ENCODE assay signal across 8 cellular contexts in genomic region chr1:20787100-20787774, GRCh38. TPM values are rescaled to one million over a fixed set of nuclear protein-coding genes. Genes with fewer than 3 reads are reported as not detected.
A peak's percentile ranks its signal among the peaks of the same experiment; 100 is the strongest.
DNase-seq lines count a peak whose midpoint lies in the region; ATAC-seq, FAIRE-seq and TF ChIP-seq lines count a peak whose summit lies in the region.

TSS of gene HP1BP3 (minus strand) at chr1:20787307. CDS start at chr1:20780440, 6,867 bp downstream.

- H3K4me1 ChIP-seq in GM23338 (ENCODE audit: insufficient read depth) (peaks cover 19% of the 10 kb centered on the region), SJSA1 (replicated peaks) (peaks cover 15% of the 10 kb centered on the region), neutrophil (ENCODE audit: control insufficient read depth in 1 of 2, insufficient read depth in 1 of 2, low read depth in 1 of 2, low read length in 1 of 2) (peaks cover 24 to 28% of the 10 kb centered on the region in 2 experiments)

- H3K36me3 Mint-ChIP-seq in GM23338 (ENCODE audit: low read depth), result no peaks in the 10 kb centered on the region; the same call in 2 of the 3 replicates

- TF ChIP-seq CTCF in GM23338 (conservative IDR thresholded peaks at IDR 0.05; ENCODE audit: low read depth in 2 of 2) (no peak), neutrophil (IDR thresholded peaks at IDR 0.05) (no peak), subcutaneous adipose tissue (IDR thresholded peaks at IDR 0.05; ENCODE audit: low read depth) (no peak)

- DNase-seq in ELR (ENCODE audit: low read depth) (peak; percentile 74), GM23338 (ENCODE audit: low spot score) (peak; percentile 71), Kasumi-1 (lab: John Stamatoyannopoulos, UW) (peak; percentile 68 to 76), SJSA1 (ENCODE audit: low read depth in 1 of 2, low spot score in 2 of 2) (peak; percentile 73 to 81), frontal cortex (ENCODE audit: low spot score in 2 of 2) (peak; percentile 84 to 90)
- DNase-seq in activated naive CD4-positive, alpha-beta T cell (lab: John Stamatoyannopoulos, UW), result peak; percentile 59 to 85 (median 71)

- peak within 1 kb of the TSS; percentile 95 for H3K27ac ChIP-seq in GM23338 (ENCODE audit: low read depth)
- peak within 1 kb of the TSS; percentile 94 for H3K27ac ChIP-seq in SJSA1
- peak within 1 kb of the TSS; percentile 96 for H3K27ac ChIP-seq in neutrophil

- no peaks in the 10 kb centered on the region for H3K27me3 ChIP-seq in GM23338 (ENCODE audit: insufficient read depth)
- no peaks in the 10 kb centered on the region for H3K27me3 ChIP-seq in SJSA1 (replicated peaks)
- H3K27me3 ChIP-seq in neutrophil, result no peaks in the 10 kb centered on the region

- ATAC-seq in GM23338, result peak; percentile 33

- H3K9me3 ChIP-seq in SJSA1 (replicated peaks), result no peaks in the 10 kb centered on the region
- H3K9me3 ChIP-seq in neutrophil, result no peaks in the 10 kb centered on the region

- H3K4me1 Mint-ChIP-seq in GM23338, result peaks cover 13% of the 10 kb centered on the region

- peak within 1 kb of the TSS; percentile 100 for H3K4me3 Mint-ChIP-seq in GM23338

- H3K9me3 Mint-ChIP-seq in GM23338, result no peaks in the 10 kb centered on the region

- no peaks in the 10 kb centered on the region for H3K9me2 ChIP-seq in GM23338 (ENCODE audit: insufficient read depth)

- FAIRE-seq in frontal cortex (lab: Jason Lieb, UNC), result no peak

- peak within 1 kb of the TSS; percentile 97 for H3K27ac Mint-ChIP-seq in GM23338

- H2AFZ ChIP-seq in GM23338, result peak within 1 kb of the TSS; percentile 80

- H4K20me1 ChIP-seq in GM23338 (replicated peaks; ENCODE audit: insufficient read depth), result peaks cover 30% of the 10 kb centered on the region

- H3K79me2 ChIP-seq in GM23338 (replicated peaks; ENCODE audit: insufficient read depth), result peaks cover 40% of the 10 kb centered on the region

- peaks cover 19% of the 10 kb centered on the region for H3F3A ChIP-seq in GM23338 (replicated peaks; ENCODE audit: low read depth)

- peaks cover 13% of the 10 kb centered on the region for H3K27me3 Mint-ChIP-seq in GM23338 (ENCODE audit: insufficient read depth, low read depth, poor library complexity)

- peak within 1 kb of the TSS; percentile 97 for H3K4me2 ChIP-seq in GM23338

- H3K4me3 ChIP-seq in GM23338, result peak within 1 kb of the TSS; percentile 95
- peak within 1 kb of the TSS; percentile 98 for H3K4me3 ChIP-seq in SJSA1
- H3K4me3 ChIP-seq in neutrophil (ENCODE audit: low read depth in 1 of 2, low read length in 1 of 2), result peak within 1 kb of the TSS; percentile 69 to 98

- H3K36me3 ChIP-seq in GM23338 (ENCODE audit: insufficient read depth), result no peaks in the 10 kb centered on the region
- H3K36me3 ChIP-seq in SJSA1, result peaks cover 22% of the 10 kb centered on the region
- H3K36me3 ChIP-seq in neutrophil, result no peaks in the 10 kb centered on the region

TF ChIP-seq in GM23338, 12 proteins besides CTCF, POLR2A, EP300 and RAD21:
- TF ChIP-seq POLR2AphosphoS5 (IDR thresholded peaks at IDR 0.05; ENCODE audit: low read depth) (peak; percentile 39), CREB1 (CRISPR knock-in tag; IDR thresholded peaks at IDR 0.05; ENCODE audit: low read depth) (no peak), STAT1 (IDR thresholded peaks at IDR 0.05; ENCODE audit: unreplicated experiment) (no peak), EZH2 (IDR thresholded peaks at IDR 0.05; ENCODE audit: low read depth, unreplicated experiment) (no peak)

RNA-seq across cellular contexts. Expression of gene HP1BP3, which starts in this region (rescaled TPM):
- total RNA-seq in GM23338 (2014; rRNA removed; shearing (Covaris generic)), result 85.5 and 89.1 TPM in 2 replicates
- polyA plus RNA-seq in GM23338 (2016; fragmentation: Nextera tagmentation; extraction: Ambion mirVana), result 112 and 117 TPM in 2 replicates
- 160 and 201 TPM in 2 replicates for total RNA-seq in SJSA1 (2014; rRNA removed; shearing (Covaris generic))
- 423 TPM for total RNA-seq in frontal cortex
- total RNA-seq in subcutaneous adipose tissue, result 100 to 1,000 TPM; 192 to 273 (median 229) TPM

Comparison
In these comparisons a context has a peak if more than half of its experiments do, and no peak if none do; other contexts are left out.
1. Peak in every context shown above with its lines: DNase-seq, ATAC-seq, H3K4me3 ChIP-seq and H3K27ac ChIP-seq.